8 cellular contexts compared by ENCODE assay signal in the genomic region with DNA sequence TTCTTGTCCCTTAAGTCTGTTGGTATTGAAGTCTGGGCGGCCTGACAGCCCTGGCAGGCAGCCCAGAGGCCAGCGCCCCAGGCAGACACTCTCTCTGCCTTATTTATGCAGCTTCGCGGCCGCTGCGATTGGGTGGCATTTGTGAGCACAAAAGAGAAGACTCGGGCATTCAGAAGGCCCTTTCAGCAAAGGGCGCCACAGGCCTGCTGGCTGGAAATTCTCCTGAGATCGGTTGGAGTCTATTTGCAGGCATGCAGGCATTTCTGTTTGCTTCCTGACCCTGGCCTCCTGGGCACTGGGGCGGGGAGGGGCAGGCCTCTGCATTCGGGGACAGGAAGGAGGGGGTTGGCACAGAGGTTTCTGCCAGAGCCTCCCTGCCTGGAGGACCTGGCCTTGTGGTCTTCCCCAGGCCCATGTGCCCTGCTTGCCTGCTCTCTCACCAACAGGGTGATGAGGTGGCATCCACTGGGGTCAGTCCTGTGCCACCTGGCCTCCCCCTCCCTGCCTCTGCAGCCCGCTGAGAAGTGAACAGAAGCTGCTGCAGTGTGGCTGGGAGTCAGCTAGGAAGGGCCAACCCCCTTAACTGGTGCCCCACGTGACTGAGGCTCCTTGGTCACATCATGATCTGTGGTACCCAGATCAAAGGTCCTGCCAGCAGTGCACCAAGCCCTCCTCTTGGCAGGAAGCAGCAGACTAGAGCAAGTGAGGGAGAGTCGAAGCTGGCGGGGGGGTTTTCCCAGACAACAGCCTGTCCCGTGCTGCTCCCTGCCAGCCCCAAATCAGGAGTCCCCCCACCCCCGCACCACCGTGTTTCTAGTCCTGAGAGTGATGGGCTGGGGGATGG. TPM values are rescaled to one million over a fixed set of nuclear protein-coding genes. Genes with fewer than 3 reads are reported as not detected.
A peak's percentile ranks its signal among the peaks of the same experiment; 100 is the strongest.
DNase-seq lines count a peak whose midpoint lies in the region; ATAC-seq and TF ChIP-seq lines count a peak whose summit lies in the region.

No MANE protein-coding gene starts in this region.

- no peaks in the 10 kb centered on the region for H4K20me1 ChIP-seq in mammary epithelial cell (ENCODE audit: insufficient read depth, low read length)

- H3K4me1 ChIP-seq in mammary epithelial cell (ENCODE audit: insufficient read depth, low read length): peaks cover 26% of the 10 kb centered on the region
- peaks cover 11% of the 10 kb centered on the region for H3K4me1 ChIP-seq in suprapubic skin

- CTCF ChIA-PET in mammary epithelial cell (lab: Charles Lee; ENCODE audit: low non-redundant PET): no interaction called here

- H3K36me3 Mint-ChIP-seq in nephron (ENCODE audit: low read depth): no peaks in the 10 kb centered on the region

- peak overlapping the region; percentile 26 for H3K4me2 ChIP-seq in mammary epithelial cell (ENCODE audit: insufficient read depth, low read depth, low read length)

- no peak overlapping the region for H3K27ac ChIP-seq in mammary epithelial cell (ENCODE audit: insufficient read depth, low read depth, low read length)
- peak overlapping the region; percentile 24 for H3K27ac ChIP-seq in suprapubic skin

- dilution Hi-C loops in mammary epithelial cell (cut with HindIII; ENCODE audit: low sequenced_read_pairs): no loop called here

- no peak overlapping the region for H3K4me3 ChIP-seq in mammary epithelial cell (replicated peaks in 1 of 3; ENCODE audit: insufficient read depth in 1 of 3, low read depth in 2 of 3, low read length in 3 of 3)
- peak overlapping the region; percentile 4 for H3K4me3 ChIP-seq in suprapubic skin

- H3K36me3 ChIP-seq in mammary epithelial cell (ENCODE audit: insufficient read depth, low read length) (no peaks in the 10 kb centered on the region), suprapubic skin (no peaks in the 10 kb centered on the region)

- no TSS peak for BruUV-seq in mammary epithelial cell (replicated peaks; lab: Mats Ljungman, UMichigan)

- peak overlapping the region; percentile 69 for H2AFZ ChIP-seq in mammary epithelial cell (ENCODE audit: low read depth, low read length)

- in situ Hi-C loops in mammary epithelial cell (cut with MboI; ENCODE audit: low sequenced_read_pairs in 2 of 2): no loop called here

- no peaks in the 10 kb centered on the region for H3K79me2 ChIP-seq in mammary epithelial cell (ENCODE audit: insufficient read depth, low read length)

- peak; percentile 92 for DNase-seq in COR-L47 (lab: John Stamatoyannopoulos, UW)
- peak; percentile 78 for DNase-seq in NCI-H1694 (lab: John Stamatoyannopoulos, UW)
- peak; percentile 54 to 75 (median 67) for DNase-seq in activated CD4-positive, CD25-positive, alpha-beta regulatory T cell (lab: John Stamatoyannopoulos, UW)
- DNase-seq in mammary epithelial cell: peak; percentile 48
- no peak for DNase-seq in suprapubic skin (ENCODE audit: low spot score in 2 of 2)
- no peak for DNase-seq in mesenteric fat pad (ENCODE audit: low spot score)

- intact Hi-C loops in mammary epithelial cell (cut with micrococcal nuclease): no loop called here

- no peak for TF ChIP-seq EP300 in suprapubic skin (IDR thresholded peaks at IDR 0.05)

- H3K27me3 Mint-ChIP-seq in nephron (ENCODE audit: low read depth): peaks cover 70% of the 10 kb centered on the region

- TF ChIP-seq CTCF in mammary epithelial cell (conservative IDR thresholded peaks at IDR 0.05 in 1 of 2, IDR thresholded peaks at IDR 0.05 in 1 of 2; ENCODE audit: extremely low read depth in 1 of 2, insufficient read depth in 1 of 2, low read depth in 1 of 2, low read length in 2 of 2) (no peak), nephron (IDR thresholded peaks at IDR 0.05; ENCODE audit: unreplicated experiment in 3 of 3) (no peak), suprapubic skin (IDR thresholded peaks at IDR 0.05) (no peak)

- H3K4me1 Mint-ChIP-seq in nephron: peaks cover 30% of the 10 kb centered on the region

- no peak overlapping the region for H3K9ac ChIP-seq in mammary epithelial cell (ENCODE audit: insufficient read depth, low read length)

- peak; percentile 61 for ATAC-seq in GM21723 (IDR thresholded peaks at IDR 0.05; ENCODE audit: unreplicated experiment)

- peak overlapping the region in 2 of 3 experiments; percentile 30 to 66 for H3K27ac Mint-ChIP-seq in nephron

- H3K9me3 ChIP-seq in mammary epithelial cell (replicated peaks; ENCODE audit: insufficient read depth, low read length) (no peaks in the 10 kb centered on the region), suprapubic skin (no peaks in the 10 kb centered on the region)

- no peak for TF ChIP-seq POLR2A in suprapubic skin (IDR thresholded peaks at IDR 0.05)

- H3K9me3 Mint-ChIP-seq in nephron: no peaks in the 10 kb centered on the region

- WGBS in mammary epithelial cell (ENCODE audit: low coverage, missing lambda C conversion rate): 24% methylated on average over 10 of the region's 18 CpGs
- 31% methylated on average over 10 of the region's 18 CpGs for WGBS in suprapubic skin

- no peaks in the 10 kb centered on the region for H3K27me3 ChIP-seq in mammary epithelial cell (ENCODE audit: insufficient read depth, low read length)
- peaks cover 53% of the 10 kb centered on the region for H3K27me3 ChIP-seq in suprapubic skin

- H3K4me3 Mint-ChIP-seq in nephron: no peak overlapping the region

RNA-seq across cellular contexts. Expression of a gene that starts 16.6 kb away (rescaled TPM):
- 10 to 100 TPM; 13.2 to 13.3 TPM for total RNA-seq in mammary epithelial cell
- polyA plus RNA-seq in mammary epithelial cell: 44.3 TPM
- 14.6 TPM for polyA minus RNA-seq in mammary epithelial cell
- 10 to 100 TPM; 16.3 to 31.3 (median 25.1) TPM for total RNA-seq in suprapubic skin
- 14.6 TPM for total RNA-seq in mesenteric fat pad

Comparison
In these comparisons a context has a peak if more than half of its experiments do, and no peak if none do; other contexts are left out.
1. DNase-seq: peak in COR-L47 (single experiment), NCI-H1694 (single experiment), activated CD4-positive, CD25-positive, alpha-beta regulatory T cell (4 of 4) and mammary epithelial cell (single experiment); none in suprapubic skin (0 of 2) and mesenteric fat pad (single experiment).